10 cellular contexts compared by ENCODE assay signal in the genomic region with DNA sequence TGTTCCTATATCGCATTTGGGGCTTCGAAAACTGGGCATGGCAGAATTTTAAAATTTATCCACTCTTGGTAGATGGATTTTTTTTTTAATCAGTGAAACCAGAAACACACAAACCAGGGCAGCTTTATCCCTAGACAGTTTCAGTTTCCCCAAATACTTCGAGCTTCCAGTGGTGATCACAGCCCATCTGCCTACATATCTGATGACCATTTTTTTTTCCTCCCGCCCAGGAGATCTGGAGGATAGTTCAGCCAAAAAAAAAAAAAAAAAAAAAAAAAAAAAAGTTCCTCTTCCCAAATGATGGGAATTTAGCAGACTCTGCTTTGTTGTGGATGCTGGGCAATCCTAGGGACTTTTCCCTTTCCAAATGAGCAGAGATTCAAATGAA. TPM values are rescaled to one million over a fixed set of nuclear protein-coding genes. Genes with fewer than 3 reads are reported as not detected.
A peak's percentile ranks its signal among the peaks of the same experiment; 100 is the strongest.
DNase-seq lines count a peak whose midpoint lies in the region; ATAC-seq and TF ChIP-seq lines count a peak whose summit lies in the region.
"Had no signal": no experiment of that assay in that cellular context is flagged by ENCODE, and none has a peak within 500 bp of the region (broad histone marks: within the 10 kb centered on the region; RNA-seq: fewer than 3 reads in every experiment).

No MANE protein-coding gene starts in this region.

- peak overlapping the region; percentile 94 for H3K27ac Mint-ChIP-seq in endothelial cell (ENCODE audit: unreplicated experiment)
- peak overlapping the region; percentile 87 to 98 (median 88) for H3K27ac Mint-ChIP-seq in nephron

- H3K9me3 Mint-ChIP-seq in endothelial cell (ENCODE audit: unreplicated experiment) = no peaks in the 10 kb centered on the region
- H3K9me3 Mint-ChIP-seq in nephron = peaks cover 6% of the 10 kb centered on the region

- H3K36me3 Mint-ChIP-seq in endothelial cell (ENCODE audit: low read depth, unreplicated experiment) (peaks cover 17% of the 10 kb centered on the region), nephron (ENCODE audit: low read depth) (peaks cover 12% of the 10 kb centered on the region)

- DNase-seq in AG09309 (ENCODE audit: low read depth) (no peak), NCI-H69 (lab: John Stamatoyannopoulos, UW) (peak; percentile 85), endothelial cell (ENCODE audit: low spot score) (no peak), COLO668 (lab: John Stamatoyannopoulos, UW; ENCODE audit: unreplicated experiment) (no peak)
- DNase-seq in stimulated activated CD4-positive, alpha-beta T cell treated with anti-CD3 and anti-CD28 coated beads, Interleukin-4, amount 100 ng/mL, for 4 hours = no peak
- DNase-seq: activated gamma-delta T cell; stimulated activated CD4-positive, alpha-beta T cell treated with anti-CD3 and anti-CD28 coated beads, Interleukin-4, amount 100 ng/mL, for 24 hours had no signal

- peak overlapping the region; percentile 75 for H3K4me3 ChIP-seq in AG09309 (ENCODE audit: control insufficient read depth, low read depth, low read length)

- peak overlapping the region; percentile 91 for H3K4me3 Mint-ChIP-seq in endothelial cell (ENCODE audit: unreplicated experiment)
- peak overlapping the region; percentile 83 to 91 (median 86) for H3K4me3 Mint-ChIP-seq in nephron

- ATAC-seq in GM18861 (IDR thresholded peaks at IDR 0.05; ENCODE audit: unreplicated experiment) (no peak), HG03457 (IDR thresholded peaks at IDR 0.05; ENCODE audit: unreplicated experiment) (no peak)

- no peak for TF ChIP-seq CTCF in AG09309 (IDR thresholded peaks at IDR 0.05; ENCODE audit: control insufficient read depth, insufficient read depth, low read depth, low read length, missing control alignments)
- TF ChIP-seq CTCF in endothelial cell (IDR thresholded peaks at IDR 0.05; ENCODE audit: unreplicated experiment) = peak; percentile 4
- TF ChIP-seq CTCF in nephron (IDR thresholded peaks at IDR 0.05; ENCODE audit: unreplicated experiment in 3 of 3) = no peak

- peaks cover 10% of the 10 kb centered on the region for H3K27me3 Mint-ChIP-seq in endothelial cell (ENCODE audit: unreplicated experiment)
- peaks cover 19% of the 10 kb centered on the region for H3K27me3 Mint-ChIP-seq in nephron (ENCODE audit: low read depth)

- H3K4me1 Mint-ChIP-seq in endothelial cell (ENCODE audit: unreplicated experiment) (peaks cover 28% of the 10 kb centered on the region), nephron (peaks cover 18% of the 10 kb centered on the region)

RNA-seq across cellular contexts. Expression of a gene that starts 1.0 kb away (rescaled TPM):
- 25.5 TPM for total RNA-seq in endothelial cell (ENCODE audit: unreplicated experiment)
